ENCODE assay signal across 15 cellular contexts in the genomic region with DNA sequence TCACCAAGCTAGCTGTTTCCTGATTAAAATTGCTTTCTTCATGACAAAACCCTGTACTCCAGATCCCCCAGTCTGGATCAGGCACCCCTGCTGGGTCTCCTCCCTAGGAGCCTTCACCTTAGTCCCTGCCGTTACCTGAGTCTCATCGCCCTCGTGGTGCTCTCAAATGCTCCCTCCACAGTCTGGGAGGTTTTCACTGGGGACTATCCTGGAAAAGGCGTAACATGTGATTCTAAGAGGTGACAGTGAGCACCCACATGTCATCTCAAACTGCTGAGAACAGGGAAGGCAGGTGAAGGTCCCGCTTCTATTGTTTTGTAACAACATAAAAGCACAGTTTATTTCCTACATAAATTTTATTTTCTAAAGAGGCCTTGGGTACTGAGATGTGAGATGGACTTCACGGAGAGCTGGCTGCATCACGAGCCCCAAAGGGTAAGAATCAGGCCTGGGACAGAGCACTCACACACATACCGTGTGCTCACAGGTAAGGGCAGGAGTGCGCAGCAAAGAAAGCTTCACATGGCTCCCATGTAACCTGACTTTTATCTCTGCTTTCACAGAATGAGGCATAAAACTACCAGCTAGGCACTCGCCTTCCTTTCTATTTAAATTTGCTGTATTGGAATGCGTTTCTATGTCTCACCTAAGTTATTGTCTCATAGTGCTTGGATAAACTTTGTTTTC.
"Had no signal": no experiment of that assay in that cellular context is flagged by ENCODE, and none has a peak within 500 bp of the region (broad histone marks: within the 10 kb centered on the region; RNA-seq: fewer than 3 reads in every experiment).

No MANE protein-coding gene starts in this region.

- H3K27ac ChIP-seq: body of pancreas, epithelial cell of prostate, gastroesophageal sphincter, left lung, tibial artery, uterus, WERI-Rb-1 had no signal

- H3K9me3 ChIP-seq: body of pancreas, gastroesophageal sphincter, left lung, mucosa of descending colon, tibial artery, uterus had no signal

- H3K36me3 ChIP-seq: gastroesophageal sphincter, left lung, tibial artery, uterus, WERI-Rb-1 had no signal

- DNase-seq: activated effector memory CD4-positive, alpha-beta T cell treated with anti-CD3 and anti-CD28 coated beads, Interleukin-2, amount 50 U/mL, for 16 hours; amniotic stem cell; body of pancreas; central memory CD4-positive, alpha-beta T cell; effector memory CD4-positive, alpha-beta T cell; left lung; mucosa of descending colon; nephron progenitor cell; SIG-M5; stimulated activated CD4-positive, alpha-beta T cell treated with anti-CD3 and anti-CD28 coated beads, Interleukin-12 subunit alpha, Interleukin-12 subunit beta, amount 100 ng/mL, for 4 hours; tibial artery; uterus; WERI-Rb-1 had no signal

- ATAC-seq: body of pancreas, gastroesophageal sphincter, left lung, mucosa of descending colon had no signal

- H3K4me3 Mint-ChIP-seq: nephron progenitor cell had no signal

- H3K4me1 ChIP-seq: body of pancreas, gastroesophageal sphincter, left lung, tibial artery, uterus had no signal

- H3K27me3 ChIP-seq: body of pancreas, left lung, tibial artery, uterus had no signal

- H3K9me3 Mint-ChIP-seq: nephron progenitor cell had no signal

- H3K27ac Mint-ChIP-seq: nephron progenitor cell had no signal

- H3K4me3 ChIP-seq: body of pancreas, gastroesophageal sphincter, left lung, mucosa of descending colon, tibial artery, uterus had no signal
